8 cellular contexts compared by ENCODE assay signal in the genomic region with DNA sequence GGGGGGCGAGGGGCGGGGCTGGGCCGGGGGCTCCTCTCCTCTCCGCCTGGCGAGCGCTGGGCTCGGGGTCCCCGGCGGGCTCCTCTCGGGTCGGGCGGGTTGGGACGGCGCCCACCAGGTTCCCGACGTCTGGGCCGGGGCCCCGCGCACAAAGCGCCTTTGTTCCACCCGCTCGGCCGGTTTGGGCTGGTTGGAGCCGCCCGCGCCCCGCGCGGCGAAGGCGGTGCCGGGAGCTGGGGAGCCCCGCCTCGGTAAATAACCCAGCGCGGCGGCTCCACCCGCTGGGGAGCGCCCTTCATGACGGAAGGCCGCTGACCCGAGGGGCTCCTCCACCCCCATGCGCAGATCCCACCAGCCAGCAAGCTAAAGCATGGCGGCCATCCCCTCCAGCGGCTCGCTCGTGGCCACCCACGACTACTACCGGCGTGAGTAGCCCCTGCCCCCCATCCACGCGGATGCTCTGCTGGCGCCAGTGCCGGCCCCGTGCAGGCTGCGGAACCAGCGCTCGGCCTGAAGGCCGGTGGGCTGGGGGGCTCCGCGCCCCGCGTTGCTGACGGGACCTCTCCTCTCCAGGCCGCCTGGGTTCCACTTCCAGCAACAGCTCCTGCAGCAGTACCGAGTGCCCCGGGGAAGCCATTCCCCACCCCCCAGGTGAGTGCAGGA. TPM values are rescaled to one million over a fixed set of nuclear protein-coding genes. Genes with fewer than 3 reads are reported as not detected.
DNase-seq lines count a peak whose midpoint lies in the region; ATAC-seq and TF ChIP-seq lines count a peak whose summit lies in the region.

No MANE protein-coding gene starts in this region.

- DNase-seq in DMS 273 (lab: John Stamatoyannopoulos, UW; ENCODE audit: unreplicated experiment) (peak; percentile 86), DMS 273 treated with DMSO at 0.1 percent for 48 hours (lab: John Stamatoyannopoulos, UW) (no peak), NCI-H1930 (lab: John Stamatoyannopoulos, UW) (peak; percentile 74 to 84), lung (ENCODE audit: low spot score) (peak; percentile 81)
- peak; percentile 81 for DNase-seq in activated CD4-positive, alpha-beta memory T cell treated with anti-CD3 and anti-CD28 coated beads for 36 hours
- peak; percentile 60 for DNase-seq in effector CD8-positive, alpha-beta T cell (lab: John Stamatoyannopoulos, UW)
- DNase-seq in stimulated activated CD4-positive, alpha-beta T cell treated with anti-CD3 and anti-CD28 coated beads, TNF-alpha, amount 100 ng/mL, for 24 hours (ENCODE audit: low read depth in 3 of 3): peak; percentile 41 to 63 (median 44)

- no peaks in the 10 kb centered on the region for H3K27me3 Mint-ChIP-seq in activated CD4-positive, alpha-beta memory T cell treated with anti-CD3 and anti-CD28 coated beads for 36 hours

- H3K36me3 ChIP-seq in lung (ENCODE audit: control insufficient read depth in 2 of 2, insufficient read depth in 2 of 2, low read length in 2 of 2): peaks cover 0 to 18% of the 10 kb centered on the region in 2 donors

- peak overlapping the region; percentile 95 for H3K27ac ChIP-seq in lung (ENCODE audit: low read depth in 1 of 2, low read length in 1 of 2)

- WGBS in lung, 2 donors: 1 to 2% methylated on average over 56 to 67 of the region's 67 CpGs

- H3K4me1 ChIP-seq in lung (ENCODE audit: control insufficient read depth in 2 of 2, insufficient read depth in 2 of 2, low read length in 2 of 2): peaks cover 0 to 24% of the 10 kb centered on the region in 2 donors

- CTCF ChIA-PET in activated CD4-positive, alpha-beta memory T cell treated with anti-CD3 and anti-CD28 coated beads for 36 hours (lab: Charles Lee): interaction anchor here (0.6 to 2.1 kb wide), 11 partner anchors 17 to 518 kb away, joined by 3 to 15 read pairs (median 4); a partner anchor contains a TSS

- peak; percentile 38 for ATAC-seq in HG02642 (IDR thresholded peaks at IDR 0.05; ENCODE audit: poor library complexity, unreplicated experiment)
- peak; percentile 68 for ATAC-seq in lung (ENCODE audit: insufficient read depth, low FRiP score)

- peaks cover 26% of the 10 kb centered on the region for H3K36me3 Mint-ChIP-seq in activated CD4-positive, alpha-beta memory T cell treated with anti-CD3 and anti-CD28 coated beads for 36 hours

- intact Hi-C loops in activated CD4-positive, alpha-beta memory T cell treated with anti-CD3 and anti-CD28 coated beads for 36 hours (cut with micrococcal nuclease): loop anchor here (2.0 kb wide), 1 partner anchor 32 kb away; no protein-coding TSS in a partner anchor

- H3K9me3 Mint-ChIP-seq in activated CD4-positive, alpha-beta memory T cell treated with anti-CD3 and anti-CD28 coated beads for 36 hours: peaks cover 13% of the 10 kb centered on the region

- H3K4me3 Mint-ChIP-seq in activated CD4-positive, alpha-beta memory T cell treated with anti-CD3 and anti-CD28 coated beads for 36 hours: peak overlapping the region; percentile 78

- H3K27ac Mint-ChIP-seq in activated CD4-positive, alpha-beta memory T cell treated with anti-CD3 and anti-CD28 coated beads for 36 hours: peak overlapping the region; percentile 33

- POLR2A ChIA-PET in activated CD4-positive, alpha-beta memory T cell treated with anti-CD3 and anti-CD28 coated beads for 36 hours (lab: Charles Lee): interaction anchor here (0.6 to 5.4 kb wide), 11 partner anchors 8 to 583 kb away, joined by 3 to 55 read pairs (median 3); a partner anchor contains a TSS

- peak overlapping the region; percentile 90 for H3K4me3 ChIP-seq in lung

- TF ChIP-seq CTCF in lung (IDR thresholded peaks at IDR 0.05; ENCODE audit: control extremely low read depth, extremely low read depth): no peak

- H3K4me1 Mint-ChIP-seq in activated CD4-positive, alpha-beta memory T cell treated with anti-CD3 and anti-CD28 coated beads for 36 hours (ENCODE audit: low read depth): peaks cover 23% of the 10 kb centered on the region

- H3K27me3 ChIP-seq in lung (ENCODE audit: control insufficient read depth, insufficient read depth): no peaks in the 10 kb centered on the region

- peaks cover 0 to 5% of the 10 kb centered on the region in 2 donors for H3K9me3 ChIP-seq in lung (ENCODE audit: control insufficient read depth in 2 of 2, insufficient read depth in 1 of 2, low read length in 1 of 2)

RNA-seq across cellular contexts. Expression of a gene that starts 0.5 kb away (rescaled TPM):
- 100 to 1,000 TPM; 191 to 201 TPM for total RNA-seq in activated CD4-positive, alpha-beta memory T cell treated with anti-CD3 and anti-CD28 coated beads for 36 hours
- 100 to 1,000 TPM in 1 of 2 donors, 10 to 100 TPM in 1; 36.9 to 545 TPM for total RNA-seq in lung
- polyA plus RNA-seq in lung: 100 to 1,000 TPM; 409 to 540 TPM

RNA-seq across cellular contexts. Expression of a gene that starts 16.1 kb away (rescaled TPM):
- total RNA-seq in activated CD4-positive, alpha-beta memory T cell treated with anti-CD3 and anti-CD28 coated beads for 36 hours: under 1 TPM; 0.34 to 0.78 TPM
- total RNA-seq in lung: 1 to 10 TPM in 1 of 2 donors, under 1 TPM in 1; 0.34 to 5.1 TPM
- polyA plus RNA-seq in lung: 1 to 10 TPM; 3.1 to 4.3 TPM

RNA-seq across cellular contexts. Expression of a gene that starts 22.2 kb away (rescaled TPM):
- total RNA-seq in activated CD4-positive, alpha-beta memory T cell treated with anti-CD3 and anti-CD28 coated beads for 36 hours: 1 to 10 TPM; 1.1 to 1.7 TPM
- total RNA-seq in lung: 1 to 10 TPM; 1.3 to 1.9 TPM
- under 1 TPM; 0.47 to 0.73 TPM for polyA plus RNA-seq in lung

RNA-seq across cellular contexts. Expression of a gene that starts 26.5 kb away (rescaled TPM):
- total RNA-seq in activated CD4-positive, alpha-beta memory T cell treated with anti-CD3 and anti-CD28 coated beads for 36 hours: not detected
- not detected for total RNA-seq in lung
- under 1 TPM in 1 of 2 donors, not detected in 1; 0.06 TPM for polyA plus RNA-seq in lung

RNA-seq across cellular contexts. Expression of a gene that starts 32.9 kb away (rescaled TPM):
- under 1 TPM; 0.55 to 0.61 TPM for total RNA-seq in activated CD4-positive, alpha-beta memory T cell treated with anti-CD3 and anti-CD28 coated beads for 36 hours
- 1 to 10 TPM; 2.6 to 3.2 TPM for total RNA-seq in lung
- polyA plus RNA-seq in lung: 1 to 10 TPM; 1.0 to 2.0 TPM
